Comparison of ENCODE assay signal across 8 cellular contexts in genomic region chr2:133588144-133588543, GRCh38. TPM values are rescaled to one million over a fixed set of nuclear protein-coding genes. Genes with fewer than 3 reads are reported as not detected.
"Had no signal": no experiment of that assay in that cellular context is flagged by ENCODE, and none has a peak within 500 bp of the region (broad histone marks: within the 10 kb centered on the region; RNA-seq: fewer than 3 reads in every experiment).

No MANE protein-coding gene starts in this region.

- H3K4me3 ChIP-seq: GM12878 had no signal

- DNase-seq: GDM1, GF-D8 had no signal

- ATAC-seq: GM12878 had no signal

- FAIRE-seq: G401.6, GM12878, GM12891, GM12892, GM18507 had no signal

RNA-seq across cellular contexts. Expression of gene NCKAP5, which starts 19.9 kb away (rescaled TPM):
- total RNA-seq: G401 had no signal
